ENCODE assay signal across 12 cellular contexts in genomic region chr1:12597792-12598191, GRCh38. TPM values are rescaled to one million over a fixed set of nuclear protein-coding genes. Genes with fewer than 3 reads are reported as not detected.
A peak's percentile ranks its signal among the peaks of the same experiment; 100 is the strongest.
DNase-seq lines count a peak whose midpoint lies in the region; ATAC-seq, FAIRE-seq and TF ChIP-seq lines count a peak whose summit lies in the region.
"Had no signal": no experiment of that assay in that cellular context is flagged by ENCODE, and none has a peak within 500 bp of the region (broad histone marks: within the 10 kb centered on the region; RNA-seq: fewer than 3 reads in every experiment).

No MANE protein-coding gene starts in this region.

- no peak for FAIRE-seq in A549 (lab: Jason Lieb, UNC)
- FAIRE-seq: colon had no signal

- TF ChIP-seq RAD21 in A549 (conservative IDR thresholded peaks at IDR 0.05 in 1 of 2, IDR thresholded peaks at IDR 0.05 in 1 of 2) (no peak), HCT116 (IDR thresholded peaks at IDR 0.05; ENCODE audit: low read depth) (no peak)

- H3K27ac Mint-ChIP-seq in nephron: peak overlapping the region; percentile 92 to 97 (median 93)

- H3K4me2 ChIP-seq in A549: peak overlapping the region; percentile 97
- peak overlapping the region; percentile 76 for H3K4me2 ChIP-seq in HCT116 (ENCODE audit: low read length)

- 60% methylated on average over 7 of the region's 10 CpGs for WGBS in A549 (ENCODE audit: missing lambda C conversion rate)

- TF ChIP-seq POLR2A in A549 (IDR thresholded peaks at IDR 0.05; ENCODE audit: low read length) (no peak), HCT116 (IDR thresholded peaks at IDR 0.05; ENCODE audit: borderline replicate concordance, extremely low read depth, insufficient read depth, insufficient read length) (no peak)

- BruUV-seq in HCT116 (replicated peaks; lab: Mats Ljungman, UMichigan): no TSS peak

- H3K27me3 Mint-ChIP-seq in nephron (ENCODE audit: low read depth): peaks cover 2% of the 10 kb centered on the region

- 0 out of 2 replicates have a peak overlapping the region, but pooled peaks have one; percentile 16 for H3K9ac ChIP-seq in HCT116 (ENCODE audit: low read length)

- no peak overlapping the region for H2AFZ ChIP-seq in HCT116 (ENCODE audit: low read depth, low read length, poor library complexity, severe bottlenecking)

- H3K9me3 Mint-ChIP-seq in nephron: no peaks in the 10 kb centered on the region

- H3K4me3 ChIP-seq in A549 (no peak overlapping the region), HCT116 (replicated peaks in 1 of 2; ENCODE audit: low read depth in 1 of 2, low read length in 2 of 2) (no peak overlapping the region)

- DNase-seq in A549 (ENCODE audit: low read depth in 1 of 2, low spot score in 1 of 2) (no peak), HCT116 (ENCODE audit: low read depth, low spot score) (no peak), NCI-H774 (lab: John Stamatoyannopoulos, UW) (no peak), D341Med (ENCODE audit: low spot score) (no peak)
- DNase-seq: foreskin melanocyte, mammary epithelial cell, NCI-H1436 had no signal

- CTCF ChIA-PET in A549 (lab: Yijun Ruan, JAX) (interaction anchor here (1.6 kb wide), 1 partner anchor 25 kb away, joined by 3 read pairs; no protein-coding TSS in a partner anchor), HCT116 (lab: Charles Lee) (interaction anchor here (1.5 to 2.6 kb wide), 2 partner anchors 12 to 22 kb away, joined by 3 to 12 read pairs; no protein-coding TSS in a partner anchor)

- peaks cover 79% of the 10 kb centered on the region for H3K4me1 Mint-ChIP-seq in nephron

- H3K9me3 ChIP-seq in A549 (no peaks in the 10 kb centered on the region), HCT116 (ENCODE audit: control insufficient read depth in 1 of 2, insufficient read depth in 1 of 2, low read depth in 1 of 2, low read length in 2 of 2) (no peaks in the 10 kb centered on the region)

- no peaks in the 10 kb centered on the region for H3K36me3 ChIP-seq in HCT116 (ENCODE audit: control insufficient read depth in 1 of 2, insufficient read depth in 2 of 2, low read length in 2 of 2)

- peak overlapping the region; percentile 59 to 75 (median 59) for H3K4me3 Mint-ChIP-seq in nephron

- ATAC-seq in A549 (no peak), HCT116 (no peak), esophagus mucosa (peak; percentile 62), HG02884 (IDR thresholded peaks at IDR 0.05; ENCODE audit: unreplicated experiment) (no peak), GM18861 (IDR thresholded peaks at IDR 0.05; ENCODE audit: unreplicated experiment) (no peak)

- no peaks in the 10 kb centered on the region for H3K27me3 ChIP-seq in HCT116 (ENCODE audit: insufficient read depth, low read length)

- H4K20me1 ChIP-seq in HCT116 (ENCODE audit: insufficient read depth): no peaks in the 10 kb centered on the region

- H3K79me2 ChIP-seq in HCT116 (ENCODE audit: insufficient read depth, low read length): peaks cover 74% of the 10 kb centered on the region

- RAD21 ChIA-PET in HCT116 (lab: Charles Lee; ENCODE audit: low non-redundant PET in 1 of 2, low total read pairs in 2 of 2, uncharacterized antibody in 2 of 2, unreplicated experiment in 2 of 2): no interaction called here

- POLR2A ChIA-PET in A549 (lab: Yijun Ruan, JAX): interaction anchor here (6.8 kb wide), 1 partner anchor 19 kb away, joined by 209 read pairs; the partner anchor contains the start of gene DHRS3
- POLR2A ChIA-PET in HCT116 (lab: Charles Lee): interaction anchor here (1.7 kb wide), 1 partner anchor 18 kb away, joined by 7 read pairs; no protein-coding TSS in a partner anchor

- TF ChIP-seq CTCF in A549 (IDR thresholded peaks at IDR 0.05) (no peak), HCT116 (IDR thresholded peaks at IDR 0.05 in 2 of 3, conservative IDR thresholded peaks at IDR 0.05 in 1 of 3; ENCODE audit: borderline replicate concordance in 1 of 3, insufficient read depth in 1 of 3, low read depth in 2 of 3, low read length in 2 of 3) (no peak), nephron (IDR thresholded peaks at IDR 0.05; ENCODE audit: unreplicated experiment in 3 of 3) (no peak)

- peaks cover 7% of the 10 kb centered on the region for H3K36me3 Mint-ChIP-seq in nephron (ENCODE audit: low read depth)

- H3K27ac ChIP-seq in A549 (peak overlapping the region; percentile 97 to 100), HCT116 (ENCODE audit: low read depth, low read length) (peak overlapping the region; percentile 29; the same call in 1 of the 2 replicates)

- intact Hi-C loops in HCT116 (cut with micrococcal nuclease): loop anchor here (5.0 kb wide), 1 partner anchor 120 kb away; no protein-coding TSS in a partner anchor

- TF ChIP-seq EP300 in A549 (IDR thresholded peaks at IDR 0.05): no peak

- no peaks in the 10 kb centered on the region for H3K9me2 ChIP-seq in HCT116 (ENCODE audit: insufficient read depth)

- peaks cover 87% of the 10 kb centered on the region for H3K4me1 ChIP-seq in A549
- peaks cover 62 to 96% of the 10 kb centered on the region in 2 experiments for H3K4me1 ChIP-seq in HCT116 (ENCODE audit: control insufficient read depth in 1 of 2, insufficient read depth in 2 of 2, low read length in 2 of 2)

TF ChIP-seq in A549, 52 proteins besides CTCF, POLR2A, EP300 and RAD21:
- TF ChIP-seq MAX (IDR thresholded peaks at IDR 0.05) (peak; percentile 66), HOXB13 (CRISPR knock-in tag; IDR thresholded peaks at IDR 0.05; ENCODE audit: low read depth) (0 out of 2 replicates have a peak, but pooled peaks have one; percentile 23), ATOH8 (CRISPR knock-in tag; IDR thresholded peaks at IDR 0.05; ENCODE audit: low read depth) (no peak)

TF ChIP-seq in HCT116, 20 proteins besides CTCF, POLR2A, EP300 and RAD21:
- TF ChIP-seq SIN3A (IDR thresholded peaks at IDR 0.05; ENCODE audit: low read depth): no peak
- no peak for TF ChIP-seq JUND (IDR thresholded peaks at IDR 0.05)

RNA-seq across cellular contexts. Expression of gene DHRS3, which starts 20.2 kb away (rescaled TPM):
- 79.7 and 89.1 TPM in 2 replicates for polyA plus RNA-seq in A549 (2011; rRNA removed)
- polyA plus RNA-seq in A549 (2012; cell fraction: cytosol; rRNA removed): 64.4 and 78.4 TPM in 2 replicates
- 119 and 124 TPM in 2 replicates for polyA plus RNA-seq in A549 (2012; cell fraction: nucleus; rRNA removed)
- polyA plus RNA-seq in A549 (2017; fragmentation: RNase III; extraction: RNeasy Plus Mini Kit Qiagen cat#74134 plus additional on column Dnase treatment): 56.9 to 78.9 TPM (median 62.7 TPM) in 3 replicates
- polyA minus RNA-seq in A549 (2011; rRNA and poly(A)+ RNA removed): 320 and 332 TPM in 2 replicates
- total RNA-seq in HCT116 (2021; ENCODE audit: unreplicated experiment): 87.0 TPM
- polyA plus RNA-seq in HCT116 (2012): 91.6 and 92.2 TPM in 2 replicates
- total RNA-seq in esophagus mucosa: 116 TPM

RNA-seq across cellular contexts. Expression of gene AADACL4, which starts 46.1 kb away (rescaled TPM):
- polyA plus RNA-seq in A549 (2011; rRNA removed) (not detected in 2 replicates), A549 (2017; fragmentation: RNase III; extraction: RNeasy Plus Mini Kit Qiagen cat#74134 plus additional on column Dnase treatment) (not detected in 3 replicates)
- not detected in 2 replicates for polyA plus RNA-seq in A549 (2012; cell fraction: cytosol; rRNA removed)
- not detected in 2 replicates for polyA plus RNA-seq in A549 (2012; cell fraction: nucleus; rRNA removed)
- polyA minus RNA-seq in A549 (2011; rRNA and poly(A)+ RNA removed): not detected in 2 replicates
- total RNA-seq in HCT116 (2021; ENCODE audit: unreplicated experiment) (not detected), esophagus mucosa (not detected)
- not detected in 2 replicates for polyA plus RNA-seq in HCT116 (2012)
- total RNA-seq: mammary epithelial cell had no signal
- polyA plus RNA-seq: mammary epithelial cell had no signal

Comparison
In these comparisons a context has a peak if more than half of its experiments do, and no peak if none do; other contexts are left out.
1. Of the 6 proteins assayed by ChIP-seq in both A549 and HCT116: peak only in A549: MAX; only in HCT116: none; in both: none; in neither: 5.